10 cellular contexts compared by ENCODE assay signal in genomic region chr11:126746443-126746842, GRCh38.
"Had no signal": no experiment of that assay in that cellular context is flagged by ENCODE, and none has a peak within 500 bp of the region (broad histone marks: within the 10 kb centered on the region; RNA-seq: fewer than 3 reads in every experiment).

No MANE protein-coding gene starts in this region.

- DNase-seq: GM23248, GOT3, H7, HFFc6, KBM-7 had no signal

- H3K9me3 ChIP-seq: HAP-1 had no signal

- H3K9me3 Mint-ChIP-seq: HFFc6, IgD-negative memory B cell had no signal

- H3K27ac Mint-ChIP-seq: HFFc6, IgD-negative memory B cell had no signal

- H3K4me3 Mint-ChIP-seq: HFFc6, IgD-negative memory B cell had no signal

- H3K4me1 ChIP-seq: HAP-1 had no signal

- H3K27ac ChIP-seq: GM23248, HL-60 had no signal

- ATAC-seq: HCT116, HepG2 had no signal

- H3K36me3 Mint-ChIP-seq: IgD-negative memory B cell had no signal

- H2AFZ ChIP-seq: GM23248 had no signal

- H3K9ac ChIP-seq: GM23248 had no signal

- H3K36me3 ChIP-seq: HAP-1 had no signal

- H3K4me1 Mint-ChIP-seq: IgD-negative memory B cell had no signal

- H3K4me3 ChIP-seq: GM23248, HAP-1 had no signal
